ENCODE assay signal across 8 cellular contexts in genomic region chr19:5719274-5719960, GRCh38. TPM values are rescaled to one million over a fixed set of nuclear protein-coding genes. Genes with fewer than 3 reads are reported as not detected.
DNase-seq lines count a peak whose midpoint lies in the region; ATAC-seq and FAIRE-seq lines count a peak whose summit lies in the region.

No MANE protein-coding gene starts in this region.

- peaks cover 5% of the 10 kb centered on the region for H3K36me3 ChIP-seq in iPS-18a (ENCODE audit: control insufficient read depth, low read depth, low read length)
- H3K36me3 ChIP-seq in small intestine (ENCODE audit: control insufficient read depth in 2 of 2, insufficient read depth in 2 of 2, low read length in 2 of 2): peaks cover 0 to 2% of the 10 kb centered on the region in 2 donors

- H3K4me1 Mint-ChIP-seq in activated naive CD8-positive, alpha-beta T cell treated with anti-CD3 and anti-CD28 coated beads, Interleukin-2, amount 10 ng/mL, durations not matched to agents 7 days and 5 days: peaks cover 20% of the 10 kb centered on the region

- H3K27ac ChIP-seq in iPS-18a (ENCODE audit: low read length) (peak overlapping the region; percentile 46), small intestine (ENCODE audit: low read depth in 1 of 2, low read length in 1 of 2) (peak overlapping the region; percentile 91 to 95)

- POLR2A ChIA-PET in activated naive CD8-positive, alpha-beta T cell treated with anti-CD3 and anti-CD28 coated beads, Interleukin-2, amount 10 ng/mL, durations not matched to agents 7 days and 5 days (lab: Charles Lee): interaction anchor here (0.9 to 4.6 kb wide), 9 partner anchors 11 to 751 kb away, joined by 3 to 60 read pairs (median 18); partner anchors contain the start of genes DUS3L, KDM4B, NDUFA11 and RPL36

- 0% methylated on average over 44 to 58 of the region's 58 CpGs for WGBS in small intestine, 3 donors

- H3K27me3 Mint-ChIP-seq in activated naive CD8-positive, alpha-beta T cell treated with anti-CD3 and anti-CD28 coated beads, Interleukin-2, amount 10 ng/mL, durations not matched to agents 7 days and 5 days: no peaks in the 10 kb centered on the region

- H3K27me3 ChIP-seq in iPS-18a (ENCODE audit: control insufficient read depth, insufficient read depth, low read length) (no peaks in the 10 kb centered on the region), small intestine (ENCODE audit: control insufficient read depth in 2 of 2, insufficient read depth in 2 of 2, low read length in 2 of 2) (no peaks in the 10 kb centered on the region)

- no peak for FAIRE-seq in small intestine (lab: Jason Lieb, UNC)

- H3K4me3 ChIP-seq in iPS-18a (ENCODE audit: low read length) (peak overlapping the region; percentile 82), small intestine (ENCODE audit: low read depth in 1 of 2, low read length in 2 of 2) (peak overlapping the region; percentile 88 to 99)

- H3K4me1 ChIP-seq in iPS-18a (ENCODE audit: control insufficient read depth, low read depth, low read length) (peaks cover 6% of the 10 kb centered on the region), small intestine (ENCODE audit: control insufficient read depth in 2 of 2, insufficient read depth in 1 of 2, low read depth in 1 of 2, low read length in 1 of 2) (peaks cover 2 to 13% of the 10 kb centered on the region in 2 donors)

- peak; percentile 44 for DNase-seq in activated CD4-positive, CD25-positive, alpha-beta regulatory T cell treated with anti-CD3 and anti-CD28 coated beads, Interleukin-2, amount 50 U/mL, for 72 hours
- DNase-seq in HuH-7.5 (ENCODE audit: low spot score) (peak; percentile 34), small intestine (peak; percentile 17), D341Med (ENCODE audit: low spot score) (no peak), NCI-H2227 treated with DMSO at 0.1 percent for 48 hours (lab: John Stamatoyannopoulos, UW) (no peak)
- no peak for DNase-seq in activated naive CD8-positive, alpha-beta T cell treated with anti-CD3 and anti-CD28 coated beads, Interleukin-2, amount 10 ng/mL, durations not matched to agents 7 days and 5 days

- peak overlapping the region; percentile 97 for H3K4me3 Mint-ChIP-seq in activated naive CD8-positive, alpha-beta T cell treated with anti-CD3 and anti-CD28 coated beads, Interleukin-2, amount 10 ng/mL, durations not matched to agents 7 days and 5 days

- ATAC-seq in activated CD4-positive, CD25-positive, alpha-beta regulatory T cell treated with anti-CD3 and anti-CD28 coated beads, Interleukin-2, amount 50 U/mL, for 24 hours: no peak
- no peak for ATAC-seq in activated naive CD8-positive, alpha-beta T cell treated with anti-CD3 and anti-CD28 coated beads, Interleukin-2, amount 10 ng/mL, durations not matched to agents 7 days and 5 days (ENCODE audit: low read depth)

- no peaks in the 10 kb centered on the region for H3K9me3 Mint-ChIP-seq in activated naive CD8-positive, alpha-beta T cell treated with anti-CD3 and anti-CD28 coated beads, Interleukin-2, amount 10 ng/mL, durations not matched to agents 7 days and 5 days

- H3K9me3 ChIP-seq in iPS-18a (ENCODE audit: control insufficient read depth, low read depth, low read length) (no peaks in the 10 kb centered on the region), small intestine (ENCODE audit: control insufficient read depth, low read depth) (no peaks in the 10 kb centered on the region)

- H3K9ac ChIP-seq in iPS-18a (ENCODE audit: low read length): peak overlapping the region; percentile 89

- H3K36me3 Mint-ChIP-seq in activated naive CD8-positive, alpha-beta T cell treated with anti-CD3 and anti-CD28 coated beads, Interleukin-2, amount 10 ng/mL, durations not matched to agents 7 days and 5 days: peaks cover 20% of the 10 kb centered on the region

- peak overlapping the region; percentile 95 for H3K27ac Mint-ChIP-seq in activated naive CD8-positive, alpha-beta T cell treated with anti-CD3 and anti-CD28 coated beads, Interleukin-2, amount 10 ng/mL, durations not matched to agents 7 days and 5 days

RNA-seq across cellular contexts. Expression of gene LONP1, which starts 0.5 kb away (rescaled TPM):
- total RNA-seq in activated naive CD8-positive, alpha-beta T cell treated with anti-CD3 and anti-CD28 coated beads, Interleukin-2, amount 10 ng/mL, durations not matched to agents 7 days and 5 days: 100 to 1,000 TPM; 112 to 120 TPM
- 10 to 100 TPM; 41.6 to 69.2 (median 45.6) TPM for polyA plus RNA-seq in small intestine

RNA-seq across cellular contexts. Expression of gene CATSPERD, which starts 1.0 kb away (rescaled TPM):
- not detected for total RNA-seq in activated naive CD8-positive, alpha-beta T cell treated with anti-CD3 and anti-CD28 coated beads, Interleukin-2, amount 10 ng/mL, durations not matched to agents 7 days and 5 days
- polyA plus RNA-seq in small intestine: not detected

RNA-seq across cellular contexts. Expression of gene RPL36, which starts 29.3 kb away (rescaled TPM):
- 1,000 to 10,000 TPM; 1,119 to 1,147 TPM for total RNA-seq in activated naive CD8-positive, alpha-beta T cell treated with anti-CD3 and anti-CD28 coated beads, Interleukin-2, amount 10 ng/mL, durations not matched to agents 7 days and 5 days
- 1,000 to 10,000 TPM in 2 of 3 donors, 100 to 1,000 TPM in 1; 945 to 1,946 (median 1,463) TPM for polyA plus RNA-seq in small intestine

RNA-seq across cellular contexts. Expression of gene HSD11B1L, which starts 38.6 kb away (rescaled TPM):
- 1 to 10 TPM; 2.2 to 4.1 TPM for total RNA-seq in activated naive CD8-positive, alpha-beta T cell treated with anti-CD3 and anti-CD28 coated beads, Interleukin-2, amount 10 ng/mL, durations not matched to agents 7 days and 5 days
- polyA plus RNA-seq in small intestine: 1 to 10 TPM; 4.5 to 6.0 (median 4.6) TPM

RNA-seq across cellular contexts. Expression of gene MICOS13, which starts 39.1 kb away (rescaled TPM):
- total RNA-seq in activated naive CD8-positive, alpha-beta T cell treated with anti-CD3 and anti-CD28 coated beads, Interleukin-2, amount 10 ng/mL, durations not matched to agents 7 days and 5 days: 10 to 100 TPM; 42.6 to 44.1 TPM
- 100 to 1,000 TPM in 2 of 3 donors, 10 to 100 TPM in 1; 99.5 to 134 (median 117) TPM for polyA plus RNA-seq in small intestine

Comparison
In these comparisons a context has a peak if more than half of its experiments do, and no peak if none do; other contexts are left out.
1. DNase-seq: peak in activated CD4-positive, CD25-positive, alpha-beta regulatory T cell treated with anti-CD3 and anti-CD28 coated beads, Interleukin-2, amount 50 U/mL, for 72 hours (single experiment), HuH-7.5 (single experiment) and small intestine (single experiment); none in activated naive CD8-positive, alpha-beta T cell treated with anti-CD3 and anti-CD28 coated beads, Interleukin-2, amount 10 ng/mL, durations not matched to agents 7 days and 5 days (single experiment), D341Med (single experiment) and NCI-H2227 treated with DMSO at 0.1 percent for 48 hours (single experiment).